ENCODE assay signal across 8 cellular contexts in the genomic region with DNA sequence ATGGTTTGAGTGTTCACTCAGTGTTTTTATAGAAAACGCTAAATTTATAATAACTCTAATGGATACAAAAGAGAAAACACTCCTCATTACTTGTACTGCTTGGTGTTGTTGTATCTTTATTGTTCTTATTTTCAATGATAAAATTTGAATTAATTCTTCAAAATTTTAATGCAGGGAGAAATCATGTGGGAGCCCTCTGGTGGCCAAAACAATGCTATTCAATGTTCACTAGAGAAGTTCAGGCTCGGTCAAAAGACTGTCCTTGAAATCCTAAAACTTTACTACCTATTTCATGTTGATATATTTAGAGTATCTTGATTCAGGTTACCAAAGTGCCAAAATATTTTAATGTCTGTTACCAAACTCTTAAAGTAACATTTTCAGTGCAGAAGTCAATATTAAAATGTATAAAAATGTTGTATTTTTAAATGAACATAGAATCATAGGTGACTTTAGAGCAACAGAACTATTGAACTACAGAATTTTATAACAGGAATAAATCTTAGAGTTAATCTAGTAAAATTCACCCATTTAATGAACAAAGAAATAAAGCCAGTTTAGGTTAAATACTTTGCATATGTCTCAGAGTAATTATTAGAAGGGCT.
DNase-seq lines count a peak whose midpoint lies in the region; ATAC-seq and TF ChIP-seq lines count a peak whose summit lies in the region.

No MANE protein-coding gene starts in this region.

- H3K9me3 ChIP-seq in GM23248 (ENCODE audit: low read depth): no peaks in the 10 kb centered on the region
- H3K9me3 ChIP-seq in WERI-Rb-1 (ENCODE audit: severe bottlenecking): no peaks in the 10 kb centered on the region

- no peaks in the 10 kb centered on the region for H3F3A ChIP-seq in GM23248 (ENCODE audit: insufficient read depth)

- H3K36me3 ChIP-seq in BJ (ENCODE audit: control insufficient read depth, insufficient read depth, low read length) (no peaks in the 10 kb centered on the region), GM23248 (ENCODE audit: low read depth) (no peaks in the 10 kb centered on the region), WERI-Rb-1 (no peaks in the 10 kb centered on the region)

- H3K9me2 ChIP-seq in GM23248 (ENCODE audit: insufficient read depth): no peaks in the 10 kb centered on the region

- no peak overlapping the region for H3K9ac ChIP-seq in GM23248

- 12% methylated on average over 2 of the region's 2 CpGs for WGBS in GM23248 (ENCODE audit: low coverage in 1 of 2, low lambda C conversion rate in 2 of 2, missing lambda C conversion rate in 2 of 2), 2 experiments

- H3K4me1 ChIP-seq in GM23248 (ENCODE audit: insufficient read depth): no peaks in the 10 kb centered on the region

- H3K27ac ChIP-seq in GM23248 (no peak overlapping the region), WERI-Rb-1 (no peak overlapping the region)

- CTCF ChIA-PET in BJ (lab: Yijun Ruan, JAX): interaction anchor here (0.6 kb wide), 1 partner anchor 15 kb away, joined by 3 read pairs; no protein-coding TSS in a partner anchor

- no peak overlapping the region for H2AFZ ChIP-seq in GM23248

- no peak for DNase-seq in BJ (ENCODE audit: low read depth)
- peak; percentile 17 for DNase-seq in GM23248
- DNase-seq in WERI-Rb-1: no peak
- peak; percentile 23 for DNase-seq in left kidney (ENCODE audit: low read depth, low spot score)
- DNase-seq in activated effector memory CD4-positive, alpha-beta T cell treated with Interleukin-2 at 50 U/mL for 16 hours: no peak
- no peak for DNase-seq in GM19240 (ENCODE audit: insufficient read length, low spot score)
- DNase-seq in DMS79 treated with DMSO at 0.1 percent for 48 hours (lab: John Stamatoyannopoulos, UW): no peak

- TF ChIP-seq CTCF in BJ (IDR thresholded peaks at IDR 0.05; ENCODE audit: insufficient read depth, low read depth, low read length) (peak; percentile 19; the same call in 1 of the 2 replicates), WERI-Rb-1 (IDR thresholded peaks at IDR 0.05; ENCODE audit: low read depth, low read length) (peak; percentile 46; the same call in 1 of the 2 replicates)

- H3K27me3 ChIP-seq in BJ (ENCODE audit: control insufficient read depth, insufficient read depth, low read length) (no peaks in the 10 kb centered on the region), GM23248 (replicated peaks; ENCODE audit: insufficient read depth) (no peaks in the 10 kb centered on the region), WERI-Rb-1 (ENCODE audit: insufficient read depth, low read depth, severe bottlenecking) (no peaks in the 10 kb centered on the region)

- H3K4me2 ChIP-seq in GM23248 (ENCODE audit: unreplicated experiment): no peak overlapping the region

- no peaks in the 10 kb centered on the region for H4K20me1 ChIP-seq in GM23248 (ENCODE audit: insufficient read depth)

- ATAC-seq in GM19452 (IDR thresholded peaks at IDR 0.05; ENCODE audit: unreplicated experiment): no peak

- in situ Hi-C loops in GM23248 (cut with MboI): no loop called here

- POLR2A ChIA-PET in BJ (lab: Charles Lee): no interaction called here

- H3K79me2 ChIP-seq in GM23248 (ENCODE audit: insufficient read depth): no peaks in the 10 kb centered on the region

- H3K4me3 ChIP-seq in BJ (ENCODE audit: low read depth, low read length) (no peak overlapping the region), GM23248 (no peak overlapping the region), WERI-Rb-1 (ENCODE audit: low read depth, low read length) (no peak overlapping the region)

Comparison
In these comparisons a context has a peak if more than half of its experiments do, and no peak if none do; other contexts are left out.
1. DNase-seq: peak in GM23248 (single experiment) and left kidney (single experiment); none in BJ (single experiment), WERI-Rb-1 (single experiment), activated effector memory CD4-positive, alpha-beta T cell treated with Interleukin-2 at 50 U/mL for 16 hours (single experiment), GM19240 (single experiment) and DMS79 treated with DMSO at 0.1 percent for 48 hours (single experiment).